Comparison of ENCODE assay signal across 7 cellular contexts in genomic region chr4:119626420-119626819, GRCh38. TPM values are rescaled to one million over a fixed set of nuclear protein-coding genes. Genes with fewer than 3 reads are reported as not detected.
DNase-seq lines count a peak whose midpoint lies in the region; ATAC-seq, FAIRE-seq and TF ChIP-seq lines count a peak whose summit lies in the region.

No MANE protein-coding gene starts in this region.

- peak overlapping the region; percentile 61 for H2AFZ ChIP-seq in keratinocyte (ENCODE audit: control insufficient read depth, low read length)

- CTCF ChIA-PET in RWPE1 (lab: Yijun Ruan, JAX): interaction anchor here (0.6 to 1.5 kb wide), 4 partner anchors 10 to 308 kb away, joined by 3 to 5 read pairs (median 4); no protein-coding TSS in a partner anchor

- no peaks in the 10 kb centered on the region for H3K9me1 ChIP-seq in keratinocyte (ENCODE audit: control insufficient read depth, extremely low read depth, insufficient read depth, low read length)

- H3K27ac Mint-ChIP-seq in stimulated activated memory B cell treated with anti-CD40 and anti-IgM and Interleukin-4, amounts not matched to agents 10 μg/mL and 1 μg/mL and 100 μg/mL, for 72 hours: peak overlapping the region; percentile 24

- H3K9ac ChIP-seq in HUES6 (ENCODE audit: low read length): no peak overlapping the region
- peak overlapping the region; percentile 68 for H3K9ac ChIP-seq in keratinocyte (ENCODE audit: control insufficient read depth, extremely low read depth, insufficient read depth, low read length)

- POLR2A ChIA-PET in RWPE1 (lab: Yijun Ruan, JAX; ENCODE audit: low non-redundant PET): no interaction called here

- TF ChIP-seq CTCF in adrenal gland (IDR thresholded peaks at IDR 0.05) (no peak), keratinocyte (optimal IDR thresholded peaks at IDR 0.05 in 1 of 3, IDR thresholded peaks at IDR 0.05 in 1 of 3, conservative IDR thresholded peaks at IDR 0.05 in 1 of 3; ENCODE audit: extremely low read depth in 1 of 3, insufficient read depth in 2 of 3, low read length in 3 of 3) (no peak), RWPE1 (conservative IDR thresholded peaks at IDR 0.05; ENCODE audit: low read depth) (no peak)

- dilution Hi-C loops in keratinocyte (cut with MboI; ENCODE audit: extremely low pct_ligation_motif_present, low sequenced_read_pairs): no loop called here

- H3K27me3 Mint-ChIP-seq in stimulated activated memory B cell treated with anti-CD40 and anti-IgM and Interleukin-4, amounts not matched to agents 10 μg/mL and 1 μg/mL and 100 μg/mL, for 72 hours: peaks cover 15% of the 10 kb centered on the region

- no peak for FAIRE-seq in keratinocyte (lab: Jason Lieb, UNC)

- H3K4me3 Mint-ChIP-seq in stimulated activated memory B cell treated with anti-CD40 and anti-IgM and Interleukin-4, amounts not matched to agents 10 μg/mL and 1 μg/mL and 100 μg/mL, for 72 hours: peak overlapping the region; percentile 77

- H3K4me1 ChIP-seq in HUES6 (ENCODE audit: control insufficient read depth, insufficient read depth, low read length) (peaks cover 8% of the 10 kb centered on the region; the same call in 1 of the 2 replicates), adrenal gland (replicated peaks in 1 of 2) (peaks cover 4 to 14% of the 10 kb centered on the region in 2 donors), keratinocyte (ENCODE audit: control insufficient read depth, extremely low read depth, insufficient read depth, low read length) (peaks cover 2% of the 10 kb centered on the region)

- H3K9me3 ChIP-seq in HUES6 (ENCODE audit: control insufficient read depth, insufficient read depth, low read depth, low read length) (no peaks in the 10 kb centered on the region), adrenal gland (replicated peaks in 1 of 3) (no peaks in the 10 kb centered on the region), keratinocyte (ENCODE audit: control insufficient read depth, low read depth, low read length) (no peaks in the 10 kb centered on the region)

- intact Hi-C loops in adrenal gland (cut with DNase I): loop anchor here (5.0 to 10.0 kb wide), 2 partner anchors 62 to 64 kb away; no protein-coding TSS in a partner anchor

- H3K36me3 ChIP-seq in HUES6 (ENCODE audit: control insufficient read depth, insufficient read depth, low read length) (no peaks in the 10 kb centered on the region), adrenal gland (replicated peaks in 1 of 2) (no peaks in the 10 kb centered on the region), keratinocyte (ENCODE audit: control insufficient read depth in 2 of 2, extremely low read depth in 1 of 2, insufficient read depth in 2 of 2, low read length in 2 of 2) (no peaks in the 10 kb centered on the region)

- no peak for DNase-seq in adrenal gland
- DNase-seq in keratinocyte (ENCODE audit: low read depth, low spot score): no peak
- no peak for DNase-seq in RWPE1 (ENCODE audit: low spot score)
- DNase-seq in activated effector memory CD4-positive, alpha-beta T cell treated with anti-CD3 and anti-CD28 coated beads, Interleukin-2, amount 50 U/mL, for 16 hours: no peak

- H3K4me3 ChIP-seq in HUES6 (ENCODE audit: low read depth, low read length): peak overlapping the region; percentile 89
- H3K4me3 ChIP-seq in adrenal gland: peak overlapping the region in 1 of 4 donors; percentile 89
- peak overlapping the region; percentile 59 to 72 (median 61) for H3K4me3 ChIP-seq in keratinocyte (ENCODE audit: control insufficient read depth in 2 of 3, extremely low read depth in 1 of 3, insufficient read depth in 2 of 3, low read depth in 1 of 3, low read length in 3 of 3)

- 50 to 60% (median 55%) methylated on average over 11 of the region's 11 CpGs for WGBS in adrenal gland, 4 donors

- peaks cover 6% of the 10 kb centered on the region; the same call in 1 of the 2 replicates for H3K27me3 ChIP-seq in HUES6 (ENCODE audit: control insufficient read depth, insufficient read depth, low read length)
- no peaks in the 10 kb centered on the region for H3K27me3 ChIP-seq in adrenal gland
- no peaks in the 10 kb centered on the region for H3K27me3 ChIP-seq in keratinocyte (ENCODE audit: control insufficient read depth, extremely low read depth, insufficient read depth, low read length)

- H3K27ac ChIP-seq in HUES6 (ENCODE audit: low read depth, low read length) (no peak overlapping the region), adrenal gland (peak overlapping the region in 3 of 5 donors; percentile 12 to 80 (median 73)), keratinocyte (ENCODE audit: control insufficient read depth, insufficient read depth, low read length) (no peak overlapping the region), RWPE1 (no peak overlapping the region)

- no peaks in the 10 kb centered on the region for H4K20me1 ChIP-seq in keratinocyte (ENCODE audit: control insufficient read depth, extremely low read depth, insufficient read depth, low read length)

- H3K4me1 Mint-ChIP-seq in stimulated activated memory B cell treated with anti-CD40 and anti-IgM and Interleukin-4, amounts not matched to agents 10 μg/mL and 1 μg/mL and 100 μg/mL, for 72 hours: peaks cover 29% of the 10 kb centered on the region

- H3K36me3 Mint-ChIP-seq in stimulated activated memory B cell treated with anti-CD40 and anti-IgM and Interleukin-4, amounts not matched to agents 10 μg/mL and 1 μg/mL and 100 μg/mL, for 72 hours: no peaks in the 10 kb centered on the region

- no peak for ATAC-seq in stimulated activated memory B cell treated with anti-CD40 and anti-IgM and Interleukin-4, amounts not matched to agents 10 μg/mL and 1 μg/mL and 100 μg/mL, for 72 hours
- no peak for ATAC-seq in HG03342 (IDR thresholded peaks at IDR 0.05; ENCODE audit: unreplicated experiment)

- H3K9me3 Mint-ChIP-seq in stimulated activated memory B cell treated with anti-CD40 and anti-IgM and Interleukin-4, amounts not matched to agents 10 μg/mL and 1 μg/mL and 100 μg/mL, for 72 hours: no peaks in the 10 kb centered on the region

- H3K4me2 ChIP-seq in keratinocyte (ENCODE audit: control insufficient read depth, extremely low read depth, insufficient read depth, low read depth, low read length): peak overlapping the region; percentile 94

- H3K79me2 ChIP-seq in keratinocyte (ENCODE audit: control insufficient read depth, insufficient read depth, low read length): no peaks in the 10 kb centered on the region

- no peak for TF ChIP-seq POLR2A in adrenal gland (IDR thresholded peaks at IDR 0.05)

RNA-seq across cellular contexts. Expression of gene PDE5A, which starts 2.2 kb away (rescaled TPM):
- total RNA-seq in adrenal gland: 10 to 100 TPM in 6 of 8 donors, 1 to 10 TPM in 2; 6.7 to 21.6 (median 18.1) TPM
- polyA plus RNA-seq in adrenal gland (1 to 10 TPM; 6.8 to 7.9 (median 7.0) TPM), keratinocyte (2.1 to 3.6 TPM (median 3.6 TPM) in 3 replicates)
- polyA plus RNA-seq in keratinocyte (2011; ENCODE audit: low read depth): 1.7 TPM
- polyA plus RNA-seq in keratinocyte (2011; cell fraction: cytosol; rRNA removed): 1.8 and 3.6 TPM in 2 replicates
- 5.5 and 6.3 TPM in 2 replicates for polyA plus RNA-seq in keratinocyte (2011; cell fraction: nucleus; rRNA removed)
- 1.4 and 2.0 TPM in 2 replicates for polyA plus RNA-seq in keratinocyte (2012; ENCODE audit: low replicate concordance)
- 4.6 to 12.2 TPM (median 5.7 TPM) in 3 replicates for polyA minus RNA-seq in keratinocyte
- polyA minus RNA-seq in keratinocyte (2011; cell fraction: cytosol; rRNA and poly(A)+ RNA removed): 8.1 TPM
- polyA minus RNA-seq in keratinocyte (2011; cell fraction: nucleus; rRNA and poly(A)+ RNA removed): 8.3 and 16.2 TPM in 2 replicates

Comparison
In these comparisons a context has a peak if more than half of its experiments do, and no peak if none do; other contexts are left out.
1. H3K27ac ChIP-seq: peak in adrenal gland (3 of 5); none in HUES6 (single experiment), keratinocyte (single experiment) and RWPE1 (single experiment).